13 cellular contexts compared by ENCODE assay signal in the genomic region with DNA sequence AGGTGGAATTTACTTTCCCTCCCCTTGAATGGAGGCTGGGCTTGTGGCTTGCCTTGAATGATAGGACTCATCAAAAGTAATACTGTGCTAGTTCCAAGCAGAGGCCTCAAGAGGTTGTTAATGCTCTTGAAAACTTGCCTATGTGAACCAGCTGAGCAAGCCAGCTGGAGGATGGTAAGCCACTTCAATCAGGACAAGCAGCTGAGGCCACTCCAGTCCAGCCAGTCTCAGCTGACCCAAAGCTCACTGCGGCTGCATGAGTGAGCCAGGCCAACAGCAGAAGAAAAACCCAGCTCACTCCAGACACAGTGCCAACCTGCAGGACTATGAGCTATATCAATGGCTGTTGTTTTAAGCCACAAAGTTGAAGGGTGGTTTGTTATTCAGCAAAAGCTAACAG.
DNase-seq lines count a peak whose midpoint lies in the region; ATAC-seq and TF ChIP-seq lines count a peak whose summit lies in the region.
"Had no signal": no experiment of that assay in that cellular context is flagged by ENCODE, and none has a peak within 500 bp of the region (broad histone marks: within the 10 kb centered on the region; RNA-seq: fewer than 3 reads in every experiment).

No MANE protein-coding gene starts in this region.

- no peaks in the 10 kb centered on the region for H4K20me1 ChIP-seq in mammary epithelial cell (ENCODE audit: insufficient read depth, low read length)
- H4K20me1 ChIP-seq: BLaER1 had no signal

- H3K27ac ChIP-seq in left lung = no peak overlapping the region
- no peak overlapping the region for H3K27ac ChIP-seq in mammary epithelial cell (ENCODE audit: insufficient read depth, low read depth, low read length)
- H3K27ac ChIP-seq: BLaER1, esophagus squamous epithelium had no signal

- no peak overlapping the region for H3K9ac ChIP-seq in mammary epithelial cell (ENCODE audit: insufficient read depth, low read length)
- H3K9ac ChIP-seq: BLaER1 had no signal

- dilution Hi-C loops in mammary epithelial cell (cut with HindIII; ENCODE audit: low sequenced_read_pairs) = no loop called here

- WGBS in mammary epithelial cell (ENCODE audit: low coverage, missing lambda C conversion rate) = 83% methylated on average over 1 of the region's 1 CpG

- no peak overlapping the region for H3K4me3 ChIP-seq in left lung
- H3K4me3 ChIP-seq in mammary epithelial cell (replicated peaks in 1 of 3; ENCODE audit: insufficient read depth in 1 of 3, low read depth in 2 of 3, low read length in 3 of 3) = no peak overlapping the region
- H3K4me3 ChIP-seq: BLaER1, esophagus squamous epithelium, K562 had no signal

- H3K4me1 ChIP-seq in left lung = no peaks in the 10 kb centered on the region
- H3K4me1 ChIP-seq in mammary epithelial cell (ENCODE audit: insufficient read depth, low read length) = no peaks in the 10 kb centered on the region
- H3K4me1 ChIP-seq: BLaER1, esophagus squamous epithelium had no signal

- H3K36me3 ChIP-seq in left lung (no peaks in the 10 kb centered on the region), mammary epithelial cell (ENCODE audit: insufficient read depth, low read length) (no peaks in the 10 kb centered on the region)
- H3K36me3 ChIP-seq: BLaER1, esophagus squamous epithelium had no signal

- in situ Hi-C loops in mammary epithelial cell (cut with MboI; ENCODE audit: low sequenced_read_pairs in 2 of 2) = no loop called here

- no TSS peak for BruUV-seq in mammary epithelial cell (replicated peaks; lab: Mats Ljungman, UMichigan)

- intact Hi-C loops in left lung (cut with DNase I) (no loop called here), mammary epithelial cell (cut with micrococcal nuclease) (no loop called here)

- H3K4me2 ChIP-seq in mammary epithelial cell (ENCODE audit: insufficient read depth, low read depth, low read length) = no peak overlapping the region
- H3K4me2 ChIP-seq: BLaER1 had no signal

- TF ChIP-seq CTCF in left lung (IDR thresholded peaks at IDR 0.05) (no peak), mammary epithelial cell (conservative IDR thresholded peaks at IDR 0.05 in 1 of 2, IDR thresholded peaks at IDR 0.05 in 1 of 2; ENCODE audit: extremely low read depth in 1 of 2, insufficient read depth in 1 of 2, low read depth in 1 of 2, low read length in 2 of 2) (no peak)

- DNase-seq in NCI-H187 (lab: John Stamatoyannopoulos, UW) (peak; percentile 57 to 77), left lung (peak; percentile 35 to 68), mammary epithelial cell (no peak), HUDEP-2 (lab: John Stamatoyannopoulos, UW; ENCODE audit: unreplicated experiment in 76 of 76) (no peak)
- DNase-seq in activated T-cell treated with anti-CD3 and anti-CD28 coated beads, Interleukin-2, amount 50 U/mL, for 48 hours = no peak
- no peak for DNase-seq in stimulated activated CD4-positive, alpha-beta T cell treated with anti-CD3 and anti-CD28 coated beads, Interleukin-2, amount 100 ng/mL, for 48 hours
- DNase-seq: esophagus squamous epithelium, GDM1, NCI-H2081 treated with DMSO at 0.1 percent for 48 hours had no signal

- no peaks in the 10 kb centered on the region for H3K9me3 ChIP-seq in left lung
- no peaks in the 10 kb centered on the region for H3K9me3 ChIP-seq in mammary epithelial cell (replicated peaks; ENCODE audit: insufficient read depth, low read length)
- H3K9me3 ChIP-seq: BLaER1, esophagus squamous epithelium had no signal

- H3K79me2 ChIP-seq in mammary epithelial cell (ENCODE audit: insufficient read depth, low read length) = no peaks in the 10 kb centered on the region

- ATAC-seq in GM18907 (IDR thresholded peaks at IDR 0.05; ENCODE audit: unreplicated experiment) (peak; percentile 49), HG02588 (IDR thresholded peaks at IDR 0.05; ENCODE audit: unreplicated experiment) (peak; percentile 28), left lung (peak; percentile 100)
- ATAC-seq: K562 had no signal

- CTCF ChIA-PET in mammary epithelial cell (lab: Charles Lee; ENCODE audit: low non-redundant PET) = interaction anchor here (0.7 kb wide), 1 partner anchor 133 kb away, joined by 3 read pairs; no protein-coding TSS in a partner anchor

- no peak overlapping the region for H2AFZ ChIP-seq in mammary epithelial cell (ENCODE audit: low read depth, low read length)

- H3K27me3 ChIP-seq in left lung (no peaks in the 10 kb centered on the region), mammary epithelial cell (ENCODE audit: insufficient read depth, low read length) (no peaks in the 10 kb centered on the region)
- H3K27me3 ChIP-seq: BLaER1, esophagus squamous epithelium had no signal

Comparison
In these comparisons a context has a peak if more than half of its experiments do, and no peak if none do; other contexts are left out.
1. ATAC-seq: peak in every context shown above with its lines; median percentile 100 in left lung; 49 in GM18907; 28 in HG02588.
2. DNase-seq: peak in NCI-H187 (2 of 2) and left lung (2 of 2); none in activated T-cell treated with anti-CD3 and anti-CD28 coated beads, Interleukin-2, amount 50 U/mL, for 48 hours (0 of 2), mammary epithelial cell (single experiment), stimulated activated CD4-positive, alpha-beta T cell treated with anti-CD3 and anti-CD28 coated beads, Interleukin-2, amount 100 ng/mL, for 48 hours (0 of 2) and HUDEP-2 (0 of 76).